Comparison of ENCODE assay signal across 10 cellular contexts in genomic region chr3:195087321-195087720, GRCh38.
DNase-seq lines count a peak whose midpoint lies in the region.
"Had no signal": no experiment of that assay in that cellular context is flagged by ENCODE, and none has a peak within 500 bp of the region (broad histone marks: within the 10 kb centered on the region; RNA-seq: fewer than 3 reads in every experiment).

No MANE protein-coding gene starts in this region.

- peak; percentile 30 for DNase-seq in NCI-H345 (lab: John Stamatoyannopoulos, UW)
- DNase-seq in NCI-H345 treated with DMSO at 0.1 percent for 48 hours (lab: John Stamatoyannopoulos, UW; ENCODE audit: unreplicated experiment) = no peak
- no peak for DNase-seq in activated T-helper 1 cell treated with anti-CD3 and anti-CD28 coated beads, Interleukin-12 subunit alpha, Interleukin-12 subunit beta, Interleukin-2, Interleukin-4 antibody, amounts not matched to agents 30 ng/mL and 10 ng/mL and 1 ng/mL, durations not matched to agents 14 hours and 24 hours and 36 hours (ENCODE audit: low spot score)
- peak; percentile 6 for DNase-seq in retina
- DNase-seq in NCI-H187 treated with DMSO at 0.1 percent for 48 hours (lab: John Stamatoyannopoulos, UW) = no peak
- DNase-seq in LoVo (ENCODE audit: low spot score) = no peak
- no peak for DNase-seq in cerebellar cortex (ENCODE audit: low spot score)
- DNase-seq: sigmoid colon; stimulated activated CD8-positive, alpha-beta memory T cell treated with anti-CD3 and anti-CD28 coated beads, Interleukin-4, amount 100 ng/mL, for 48 hours had no signal

- H3K4me3 Mint-ChIP-seq in activated T-helper 1 cell treated with anti-CD3 and anti-CD28 coated beads, Interleukin-12 subunit alpha, Interleukin-12 subunit beta, Interleukin-2, Interleukin-4 antibody, amounts not matched to agents 30 ng/mL and 10 ng/mL and 1 ng/mL, durations not matched to agents 14 hours and 24 hours and 36 hours = peak overlapping the region; percentile 26

- intact Hi-C loops in activated T-helper 1 cell treated with anti-CD3 and anti-CD28 coated beads, Interleukin-12 subunit alpha, Interleukin-12 subunit beta, Interleukin-2, Interleukin-4 antibody, amounts not matched to agents 30 ng/mL and 10 ng/mL and 1 ng/mL, durations not matched to agents 14 hours and 24 hours and 36 hours (cut with micrococcal nuclease) = no loop called here

- no peaks in the 10 kb centered on the region for H3K4me1 Mint-ChIP-seq in activated T-helper 1 cell treated with anti-CD3 and anti-CD28 coated beads, Interleukin-12 subunit alpha, Interleukin-12 subunit beta, Interleukin-2, Interleukin-4 antibody, amounts not matched to agents 30 ng/mL and 10 ng/mL and 1 ng/mL, durations not matched to agents 14 hours and 24 hours and 36 hours (ENCODE audit: low read depth)

- H3K27ac Mint-ChIP-seq in activated T-helper 1 cell treated with anti-CD3 and anti-CD28 coated beads, Interleukin-12 subunit alpha, Interleukin-12 subunit beta, Interleukin-2, Interleukin-4 antibody, amounts not matched to agents 30 ng/mL and 10 ng/mL and 1 ng/mL, durations not matched to agents 14 hours and 24 hours and 36 hours = no peak overlapping the region

- H3K36me3 Mint-ChIP-seq in activated T-helper 1 cell treated with anti-CD3 and anti-CD28 coated beads, Interleukin-12 subunit alpha, Interleukin-12 subunit beta, Interleukin-2, Interleukin-4 antibody, amounts not matched to agents 30 ng/mL and 10 ng/mL and 1 ng/mL, durations not matched to agents 14 hours and 24 hours and 36 hours (ENCODE audit: low read depth) = no peaks in the 10 kb centered on the region

- H3K27me3 Mint-ChIP-seq in activated T-helper 1 cell treated with anti-CD3 and anti-CD28 coated beads, Interleukin-12 subunit alpha, Interleukin-12 subunit beta, Interleukin-2, Interleukin-4 antibody, amounts not matched to agents 30 ng/mL and 10 ng/mL and 1 ng/mL, durations not matched to agents 14 hours and 24 hours and 36 hours (ENCODE audit: insufficient read depth) = peaks cover 2% of the 10 kb centered on the region

- peak overlapping the region; percentile 35 for H3K4me3 ChIP-seq in iPS-11a (ENCODE audit: low read depth, low read length)

- H3K9me3 Mint-ChIP-seq in activated T-helper 1 cell treated with anti-CD3 and anti-CD28 coated beads, Interleukin-12 subunit alpha, Interleukin-12 subunit beta, Interleukin-2, Interleukin-4 antibody, amounts not matched to agents 30 ng/mL and 10 ng/mL and 1 ng/mL, durations not matched to agents 14 hours and 24 hours and 36 hours = no peaks in the 10 kb centered on the region

Comparison
In these comparisons a context has a peak if more than half of its experiments do, and no peak if none do; other contexts are left out.
1. DNase-seq: peak in NCI-H345 (single experiment) and retina (single experiment); none in NCI-H345 treated with DMSO at 0.1 percent for 48 hours (single experiment), activated T-helper 1 cell treated with anti-CD3 and anti-CD28 coated beads, Interleukin-12 subunit alpha, Interleukin-12 subunit beta, Interleukin-2, Interleukin-4 antibody, amounts not matched to agents 30 ng/mL and 10 ng/mL and 1 ng/mL, durations not matched to agents 14 hours and 24 hours and 36 hours (single experiment), NCI-H187 treated with DMSO at 0.1 percent for 48 hours (single experiment), LoVo (single experiment) and cerebellar cortex (single experiment).